Comparison of ENCODE assay signal across 6 cellular contexts in genomic region chr19:19137556-19138109, GRCh38. TPM values are rescaled to one million over a fixed set of nuclear protein-coding genes. Genes with fewer than 3 reads are reported as not detected.
A peak's percentile ranks its signal among the peaks of the same experiment; 100 is the strongest.
DNase-seq lines count a peak whose midpoint lies in the region; ATAC-seq and TF ChIP-seq lines count a peak whose summit lies in the region.

No MANE protein-coding gene starts in this region.

- TSS peak; percentile 43 for BruUV-seq in PC-3 (replicated peaks; lab: Mats Ljungman, UMichigan)

- peak overlapping the region; percentile 59 for H3K27ac ChIP-seq in 22Rv1
- no peak overlapping the region for H3K27ac ChIP-seq in PC-3 (ENCODE audit: low read length)
- peak overlapping the region; percentile 66 to 85 for H3K27ac ChIP-seq in right atrium auricular region
- H3K27ac ChIP-seq in tibial artery, result peak overlapping the region; percentile 78 to 84

- peak overlapping the region; percentile 100 for H3K4me2 ChIP-seq in PC-3 (ENCODE audit: low read length)

- intact Hi-C loops in PC-3 (cut with micrococcal nuclease), result loop anchor here (2.0 kb wide), 1 partner anchor 83 kb away; no protein-coding TSS in a partner anchor
- intact Hi-C loops in tibial artery (cut with DNase I; ENCODE audit: low total_unique reads), result loop anchor here (5.0 kb wide), 1 partner anchor 85 kb away; no protein-coding TSS in a partner anchor

- ATAC-seq in PC-3, result peak; percentile 27; the same call in 1 of the 2 replicates
- no peak for ATAC-seq in GM21447 (IDR thresholded peaks at IDR 0.05; ENCODE audit: unreplicated experiment)
- no peak for ATAC-seq in HG03159 (IDR thresholded peaks at IDR 0.05; ENCODE audit: unreplicated experiment)

- CTCF ChIA-PET in PC-3 (lab: Charles Lee), result no interaction called here

- H3K9ac ChIP-seq in PC-3 (ENCODE audit: low read length), result peak overlapping the region; percentile 89

- H3K4me1 ChIP-seq in PC-3 (ENCODE audit: insufficient read depth, low read length) (peaks cover 11% of the 10 kb centered on the region; the same call in 1 of the 2 replicates), right atrium auricular region (peaks cover 0 to 23% of the 10 kb centered on the region in 2 donors), tibial artery (peaks cover 0 to 18% (median 8%) of the 10 kb centered on the region in 4 donors)

- no peaks in the 10 kb centered on the region for H3F3A ChIP-seq in PC-3 (ENCODE audit: low read length, unreplicated experiment)

- H3K79me2 ChIP-seq in PC-3 (ENCODE audit: low read length), result peaks cover 13% of the 10 kb centered on the region

- H4K20me1 ChIP-seq in PC-3 (ENCODE audit: low read length), result no peaks in the 10 kb centered on the region

- H3K27me3 ChIP-seq in PC-3 (ENCODE audit: low read length), result no peaks in the 10 kb centered on the region
- H3K27me3 ChIP-seq in right atrium auricular region, result no peaks in the 10 kb centered on the region
- H3K27me3 ChIP-seq in tibial artery, result no peaks in the 10 kb centered on the region

- H2AFZ ChIP-seq in PC-3 (ENCODE audit: low read length), result peak overlapping the region; percentile 95

- no peaks in the 10 kb centered on the region for H3K9me2 ChIP-seq in PC-3 (replicated peaks; ENCODE audit: low read length)

- peak overlapping the region; percentile 85 for H3K4me3 ChIP-seq in PC-3 (ENCODE audit: low read length)
- H3K4me3 ChIP-seq in right atrium auricular region, result peak overlapping the region; percentile 74 to 75
- peak overlapping the region; percentile 79 to 82 for H3K4me3 ChIP-seq in tibial artery

- DNase-seq in PC-3, result no peak
- DNase-seq in right atrium auricular region (ENCODE audit: low spot score), result no peak
- no peak for DNase-seq in tibial artery

- H3K9me3 ChIP-seq in PC-3 (ENCODE audit: low read length), result no peaks in the 10 kb centered on the region
- no peaks in the 10 kb centered on the region for H3K9me3 ChIP-seq in right atrium auricular region
- peaks cover 0 to 4% (median 0%) of the 10 kb centered on the region in 3 donors for H3K9me3 ChIP-seq in tibial artery

- H3K36me3 ChIP-seq in PC-3 (ENCODE audit: low read depth, low read length) (peaks cover 7% of the 10 kb centered on the region), right atrium auricular region (no peaks in the 10 kb centered on the region), tibial artery (peaks cover 3 to 4% (median 4%) of the 10 kb centered on the region in 3 donors)

- POLR2A ChIA-PET in PC-3 (lab: Charles Lee; ENCODE audit: unreplicated experiment), result no interaction called here

- no peak for TF ChIP-seq CTCF in 22Rv1 (IDR thresholded peaks at IDR 0.05)
- no peak for TF ChIP-seq CTCF in PC-3 (conservative IDR thresholded peaks at IDR 0.05; ENCODE audit: low read depth, low read length)
- no peak for TF ChIP-seq CTCF in right atrium auricular region (IDR thresholded peaks at IDR 0.05)
- TF ChIP-seq CTCF in tibial artery (IDR thresholded peaks at IDR 0.05), result no peak

RNA-seq across cellular contexts. Expression of gene TMEM161A, which starts 0.6 kb away (rescaled TPM):
- total RNA-seq in PC-3 (2014; rRNA removed) (49.9 and 90.0 TPM in 2 replicates), right atrium auricular region (10 to 100 TPM; 16.8 to 22.2 TPM)

RNA-seq across cellular contexts. Expression of gene MEF2B, which starts 32.4 kb away (rescaled TPM):
- 0.22 and 0.29 TPM in 2 replicates for total RNA-seq in PC-3 (2014; rRNA removed)
- not detected for total RNA-seq in right atrium auricular region

RNA-seq across cellular contexts. Expression of gene BORCS8, which starts 54.3 kb away (rescaled TPM):
- total RNA-seq in PC-3 (2014; rRNA removed) (21.9 and 33.1 TPM in 2 replicates), right atrium auricular region (10 to 100 TPM; 16.5 to 20.0 TPM)

RNA-seq across cellular contexts. Expression of gene RFXANK, which starts 54.4 kb away (rescaled TPM):
- 88.5 and 104 TPM in 2 replicates for total RNA-seq in PC-3 (2014; rRNA removed)
- 10 to 100 TPM; 20.1 to 36.6 TPM for total RNA-seq in right atrium auricular region
